In the genomic region with DNA sequence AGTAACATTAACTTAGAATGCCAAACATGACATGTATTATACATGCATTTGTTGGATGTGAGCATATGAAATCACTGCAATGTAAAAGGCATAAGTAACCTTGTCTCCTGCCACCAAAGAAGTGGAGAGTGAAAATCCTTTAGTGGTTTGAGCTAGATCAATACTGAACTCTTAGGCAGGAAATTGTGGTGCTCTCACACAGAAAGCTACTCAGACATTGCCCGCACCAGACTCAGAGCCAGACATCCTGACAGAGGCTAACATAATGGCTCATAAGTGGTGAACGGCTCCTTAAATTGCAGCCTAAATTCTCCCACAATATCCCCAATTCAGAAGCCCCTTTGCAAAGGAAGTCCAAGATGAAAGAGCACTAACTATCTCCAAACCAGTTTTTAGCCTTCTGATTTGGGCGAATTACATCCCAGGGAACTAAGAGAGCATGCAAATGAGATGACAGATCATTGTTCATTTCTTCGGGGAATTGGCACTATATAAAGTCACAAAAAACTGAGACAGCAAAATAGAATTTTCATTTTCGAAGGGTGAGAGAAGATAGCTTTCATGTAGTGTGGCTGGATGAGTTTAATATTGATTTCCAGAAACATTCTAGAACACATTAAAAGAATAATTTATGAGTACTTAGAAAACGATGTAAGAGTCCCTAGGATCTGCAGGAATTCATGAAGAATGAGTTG, we compare ENCODE assay signal across 10 cellular contexts.
DNase-seq lines count a peak whose midpoint lies in the region; ATAC-seq and TF ChIP-seq lines count a peak whose summit lies in the region.
"Had no signal": no experiment of that assay in that cellular context is flagged by ENCODE, and none has a peak within 500 bp of the region (broad histone marks: within the 10 kb centered on the region; RNA-seq: fewer than 3 reads in every experiment).

No MANE protein-coding gene starts in this region.

- H3K9me3 Mint-ChIP-seq in effector memory CD8-positive, alpha-beta T cell, result no peaks in the 10 kb centered on the region
- H3K9me3 Mint-ChIP-seq in chondrocyte (ENCODE audit: low read depth), result peaks cover 3% of the 10 kb centered on the region

- peaks cover 0 to 12% of the 10 kb centered on the region in 2 donors for H3K27me3 Mint-ChIP-seq in effector memory CD8-positive, alpha-beta T cell
- H3K27me3 Mint-ChIP-seq in chondrocyte (ENCODE audit: low read depth), result no peaks in the 10 kb centered on the region

- DNase-seq in NCI-H2107 (lab: John Stamatoyannopoulos, UW) (peak; percentile 11), cardiac septum (ENCODE audit: low spot score) (no peak), NCI-H748 (lab: John Stamatoyannopoulos, UW; ENCODE audit: unreplicated experiment) (no peak), chondrocyte (ENCODE audit: low spot score) (no peak), sciatic nerve (ENCODE audit: low spot score) (no peak)
- DNase-seq in effector memory CD8-positive, alpha-beta T cell, result no peak
- DNase-seq: cortex of kidney, NCI-H1092 treated with DMSO at 0.1 percent for 48 hours had no signal

- TF ChIP-seq CTCF in chondrocyte (IDR thresholded peaks at IDR 0.05), result no peak

- ATAC-seq in GM18861 (IDR thresholded peaks at IDR 0.05; ENCODE audit: unreplicated experiment) (peak; percentile 68), GM21423 (IDR thresholded peaks at IDR 0.05; ENCODE audit: unreplicated experiment) (peak; percentile 53), sciatic nerve (no peak)
- ATAC-seq in effector memory CD8-positive, alpha-beta T cell (replicated peaks), result peak; percentile 78

- peak overlapping the region; percentile 29 to 46 for H3K27ac Mint-ChIP-seq in effector memory CD8-positive, alpha-beta T cell
- no peak overlapping the region for H3K27ac Mint-ChIP-seq in chondrocyte (ENCODE audit: unreplicated experiment)

- H3K4me3 Mint-ChIP-seq in effector memory CD8-positive, alpha-beta T cell, result no peak overlapping the region
- H3K4me3 Mint-ChIP-seq in chondrocyte (ENCODE audit: unreplicated experiment), result no peak overlapping the region

- no peaks in the 10 kb centered on the region for H3K36me3 Mint-ChIP-seq in effector memory CD8-positive, alpha-beta T cell (ENCODE audit: insufficient read depth)
- no peaks in the 10 kb centered on the region for H3K36me3 Mint-ChIP-seq in chondrocyte (ENCODE audit: low read depth)

- intact Hi-C loops in cardiac septum (cut with DNase I), result no loop called here
- intact Hi-C loops in sciatic nerve (cut with DNase I), result no loop called here

- peaks cover 4 to 10% of the 10 kb centered on the region in 2 donors for H3K4me1 Mint-ChIP-seq in effector memory CD8-positive, alpha-beta T cell (ENCODE audit: low read depth in 2 of 2)
- H3K4me1 Mint-ChIP-seq in chondrocyte (ENCODE audit: low read depth), result peaks cover 8% of the 10 kb centered on the region
